ENCODE assay signal across 8 cellular contexts in the genomic region with DNA sequence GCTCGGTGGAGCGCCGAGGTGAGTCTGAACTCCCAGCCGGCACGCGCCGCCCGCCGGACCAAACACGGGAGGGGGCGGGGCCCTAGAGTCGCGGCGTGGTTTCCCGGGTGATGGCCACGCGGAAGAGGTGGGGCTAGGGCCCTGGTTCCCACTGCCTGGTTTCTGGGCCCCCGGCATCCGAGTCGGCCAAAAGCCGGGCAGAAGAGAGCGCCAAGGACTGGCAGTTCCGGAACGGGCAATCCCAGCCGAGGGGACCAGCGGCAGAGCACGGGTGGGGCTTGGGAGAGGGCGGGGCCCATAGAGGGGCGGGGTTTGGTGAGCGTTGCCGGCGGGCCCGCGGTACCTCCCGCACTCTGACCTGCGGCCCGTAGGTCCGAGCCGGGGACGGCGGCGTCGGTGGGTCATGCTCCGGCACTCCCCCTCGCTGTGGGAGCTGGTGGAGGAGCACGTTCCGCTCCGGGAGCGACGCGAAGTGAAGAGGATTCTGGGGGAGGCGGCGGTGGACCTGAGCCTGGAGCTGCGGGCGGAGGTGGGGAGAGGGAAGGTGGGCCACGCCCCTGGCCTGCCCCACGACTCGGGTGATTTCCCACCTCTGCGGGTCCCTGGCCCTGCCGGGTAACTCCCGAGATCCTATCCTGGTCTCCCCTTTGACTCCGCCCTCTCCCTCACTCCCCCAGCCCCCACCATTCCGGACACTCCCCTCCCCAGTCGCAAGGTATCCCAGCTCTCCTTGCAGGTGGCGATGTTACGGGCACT. TPM values are rescaled to one million over a fixed set of nuclear protein-coding genes. Genes with fewer than 3 reads are reported as not detected.
DNase-seq lines count a peak whose midpoint lies in the region; ATAC-seq, FAIRE-seq and TF ChIP-seq lines count a peak whose summit lies in the region.

Gene CCDC24 (plus strand): TSS at position 124 of the 756 bp plus-strand sequence. CDS start 280 bp downstream, at position 404.

- under 1% methylated on average over 22 of the region's 66 CpGs for WGBS in hepatocyte (ENCODE audit: low lambda C conversion rate, missing lambda C conversion rate)

- DNase-seq in GF-D8 (lab: John Stamatoyannopoulos, UW) (peak; percentile 17), HFF-Myc (ENCODE audit: extremely low read depth, low read depth) (no peak), NCI-H1048 (lab: John Stamatoyannopoulos, UW) (peak; percentile 67), T-helper 2 cell (peak; percentile 58 to 70 (median 64)), astrocyte (ENCODE audit: low read depth) (peak; percentile 52), hepatocyte (ENCODE audit: low spot score) (peak; percentile 92), retinal pigment epithelial cell (ENCODE audit: low read depth) (no peak)

- H3K9ac ChIP-seq in astrocyte (ENCODE audit: low read length) = peak within 1 kb of the TSS; percentile 74

- no peaks in the 10 kb centered on the region for H3K9me3 ChIP-seq in astrocyte (ENCODE audit: insufficient read depth, low read depth, low read length)
- H3K9me3 ChIP-seq in hepatocyte (ENCODE audit: low read depth) = no peaks in the 10 kb centered on the region

- H3K4me3 ChIP-seq in HFF-Myc (replicated peaks; ENCODE audit: low read depth, low read length) (peak within 1 kb of the TSS; percentile 50), astrocyte (ENCODE audit: insufficient read depth, low read depth, low read length) (peak within 1 kb of the TSS; percentile 64), hepatocyte (peak within 1 kb of the TSS; percentile 23), retinal pigment epithelial cell (ENCODE audit: low read length) (peak within 1 kb of the TSS; percentile 70)

- H3K4me1 Mint-ChIP-seq in astrocyte (ENCODE audit: low read depth, unreplicated experiment) = peaks cover 10% of the 10 kb centered on the region

- no peak for TF ChIP-seq CTCF in HFF-Myc (IDR thresholded peaks at IDR 0.05; ENCODE audit: low read depth, low read length, missing control alignments)
- TF ChIP-seq CTCF in astrocyte (IDR thresholded peaks at IDR 0.05; ENCODE audit: insufficient read depth, low read depth, low read length) = no peak
- no peak for TF ChIP-seq CTCF in hepatocyte (IDR thresholded peaks at IDR 0.05; ENCODE audit: poor library complexity)
- no peak for TF ChIP-seq CTCF in retinal pigment epithelial cell (conservative IDR thresholded peaks at IDR 0.05; ENCODE audit: low read depth, low read length)

- H3K27ac Mint-ChIP-seq in astrocyte (ENCODE audit: unreplicated experiment) = peak within 1 kb of the TSS; percentile 78

- H3K36me3 ChIP-seq in astrocyte (ENCODE audit: insufficient read depth, low read length) = no peaks in the 10 kb centered on the region
- no peaks in the 10 kb centered on the region for H3K36me3 ChIP-seq in hepatocyte (replicated peaks; ENCODE audit: insufficient read depth, low read depth)

- H3K4me2 ChIP-seq in astrocyte (ENCODE audit: low read length) = peak within 1 kb of the TSS; percentile 98
- peak within 1 kb of the TSS; percentile 83 for H3K4me2 ChIP-seq in hepatocyte

- H3K4me1 ChIP-seq in astrocyte (ENCODE audit: insufficient read depth, low read length) (peaks cover 6% of the 10 kb centered on the region), hepatocyte (ENCODE audit: insufficient read depth) (peaks cover 13% of the 10 kb centered on the region)

- no peaks in the 10 kb centered on the region for H3K9me2 ChIP-seq in hepatocyte (replicated peaks; ENCODE audit: insufficient read depth)

- H3K79me2 ChIP-seq in astrocyte (ENCODE audit: insufficient read depth, low read length) (no peaks in the 10 kb centered on the region), hepatocyte (peaks cover 5% of the 10 kb centered on the region)

- H3K36me3 Mint-ChIP-seq in astrocyte (ENCODE audit: low read depth, unreplicated experiment) = peaks cover 2% of the 10 kb centered on the region

- peaks cover 2% of the 10 kb centered on the region for H3K9me3 Mint-ChIP-seq in astrocyte (ENCODE audit: unreplicated experiment)

- H2AFZ ChIP-seq in astrocyte (ENCODE audit: low read depth, low read length) (peak within 1 kb of the TSS; percentile 92), hepatocyte (peak within 1 kb of the TSS; percentile 32)

- H3K27me3 ChIP-seq in astrocyte (ENCODE audit: insufficient read depth, low read length) (no peaks in the 10 kb centered on the region), hepatocyte (no peaks in the 10 kb centered on the region)

- H4K20me1 ChIP-seq in astrocyte (ENCODE audit: insufficient read depth, low read length) (peaks cover 2% of the 10 kb centered on the region), hepatocyte (ENCODE audit: insufficient read depth, poor library complexity, severe bottlenecking) (no peaks in the 10 kb centered on the region)

- peak within 1 kb of the TSS; percentile 88 for H3K4me3 Mint-ChIP-seq in astrocyte (ENCODE audit: unreplicated experiment)

- no peak for ATAC-seq in GM18519 (IDR thresholded peaks at IDR 0.05; ENCODE audit: low FRiP score, unreplicated experiment)

- H3K27ac ChIP-seq in astrocyte (ENCODE audit: low read depth, low read length) = peak within 1 kb of the TSS; percentile 18
- peak within 1 kb of the TSS; percentile 80 for H3K27ac ChIP-seq in hepatocyte

- FAIRE-seq in astrocyte (lab: Jason Lieb, UNC) = no peak

- H3K27me3 Mint-ChIP-seq in astrocyte (ENCODE audit: low read depth, unreplicated experiment) = no peaks in the 10 kb centered on the region

RNA-seq across cellular contexts. Expression of gene CCDC24, which starts in this region (rescaled TPM):
- total RNA-seq in astrocyte (4.2 and 4.3 TPM in 2 replicates), hepatocyte (11.0 and 13.2 TPM in 2 replicates)
- polyA plus RNA-seq in hepatocyte = 23.7 and 27.7 TPM in 2 replicates

Comparison
In these comparisons a context has a peak if more than half of its experiments do, and no peak if none do; other contexts are left out.
1. DNase-seq: peak in GF-D8 (single experiment), NCI-H1048 (single experiment), T-helper 2 cell (5 of 5), astrocyte (single experiment) and hepatocyte (single experiment); none in HFF-Myc (single experiment) and retinal pigment epithelial cell (single experiment).
2. Peak in every context shown above with its lines, with median percentiles within 50 percentile points of each other: H3K4me3 ChIP-seq.